ENCODE assay signal across 3 cellular contexts in genomic region chr3:12829886-12830784, GRCh38.
A peak's percentile ranks its signal among the peaks of the same experiment; 100 is the strongest.
TF ChIP-seq lines count a peak whose summit lies in the region.

No MANE protein-coding gene starts in this region.

TF ChIP-seq in A549, 52 proteins besides CTCF, POLR2A, EP300 and RAD21:
- TF ChIP-seq POLR2AphosphoS2 (conservative IDR thresholded peaks at IDR 0.05; ENCODE audit: low read length): peak; percentile 34; the same call in 1 of the 2 replicates
- no peak for TF ChIP-seq MAX (IDR thresholded peaks at IDR 0.05)
- 0 out of 2 replicates have a peak, but pooled peaks have one; percentile 20 for TF ChIP-seq TFCP2L1 (CRISPR knock-in tag; IDR thresholded peaks at IDR 0.05)
TF ChIP-seq in A549: peak in this region for 2.

TF ChIP-seq in GM12878, 131 proteins besides CTCF, POLR2A, EP300 and RAD21:
- no peak for TF ChIP-seq MYB (IDR thresholded peaks at IDR 0.05; ENCODE audit: borderline replicate concordance, low read depth, low read length)
- no peak for TF ChIP-seq SRF (IDR thresholded peaks at IDR 0.05; ENCODE audit: low read depth in 2 of 2, low read length in 2 of 2)
- TF ChIP-seq RB1 (IDR thresholded peaks at IDR 0.05; ENCODE audit: borderline replicate concordance): no peak
- no peak for TF ChIP-seq TARDBP (IDR thresholded peaks at IDR 0.05; ENCODE audit: borderline replicate concordance)
- TF ChIP-seq ZNF24 (IDR thresholded peaks at IDR 0.05): no peak
- no peak for TF ChIP-seq RUNX3 (IDR thresholded peaks at IDR 0.05; ENCODE audit: low read length)
- no peak for TF ChIP-seq SUPT20H (IDR thresholded peaks at IDR 0.05; ENCODE audit: borderline replicate concordance, control insufficient read depth, low read depth, low read length)
- TF ChIP-seq ZBED1 (IDR thresholded peaks at IDR 0.05; ENCODE audit: borderline replicate concordance): no peak
- TF ChIP-seq JUND (IDR thresholded peaks at IDR 0.05; ENCODE audit: low read depth, low read length): no peak
- no peak for TF ChIP-seq BACH1 (IDR thresholded peaks at IDR 0.05; ENCODE audit: borderline replicate concordance)
- TF ChIP-seq, protein P1, sequence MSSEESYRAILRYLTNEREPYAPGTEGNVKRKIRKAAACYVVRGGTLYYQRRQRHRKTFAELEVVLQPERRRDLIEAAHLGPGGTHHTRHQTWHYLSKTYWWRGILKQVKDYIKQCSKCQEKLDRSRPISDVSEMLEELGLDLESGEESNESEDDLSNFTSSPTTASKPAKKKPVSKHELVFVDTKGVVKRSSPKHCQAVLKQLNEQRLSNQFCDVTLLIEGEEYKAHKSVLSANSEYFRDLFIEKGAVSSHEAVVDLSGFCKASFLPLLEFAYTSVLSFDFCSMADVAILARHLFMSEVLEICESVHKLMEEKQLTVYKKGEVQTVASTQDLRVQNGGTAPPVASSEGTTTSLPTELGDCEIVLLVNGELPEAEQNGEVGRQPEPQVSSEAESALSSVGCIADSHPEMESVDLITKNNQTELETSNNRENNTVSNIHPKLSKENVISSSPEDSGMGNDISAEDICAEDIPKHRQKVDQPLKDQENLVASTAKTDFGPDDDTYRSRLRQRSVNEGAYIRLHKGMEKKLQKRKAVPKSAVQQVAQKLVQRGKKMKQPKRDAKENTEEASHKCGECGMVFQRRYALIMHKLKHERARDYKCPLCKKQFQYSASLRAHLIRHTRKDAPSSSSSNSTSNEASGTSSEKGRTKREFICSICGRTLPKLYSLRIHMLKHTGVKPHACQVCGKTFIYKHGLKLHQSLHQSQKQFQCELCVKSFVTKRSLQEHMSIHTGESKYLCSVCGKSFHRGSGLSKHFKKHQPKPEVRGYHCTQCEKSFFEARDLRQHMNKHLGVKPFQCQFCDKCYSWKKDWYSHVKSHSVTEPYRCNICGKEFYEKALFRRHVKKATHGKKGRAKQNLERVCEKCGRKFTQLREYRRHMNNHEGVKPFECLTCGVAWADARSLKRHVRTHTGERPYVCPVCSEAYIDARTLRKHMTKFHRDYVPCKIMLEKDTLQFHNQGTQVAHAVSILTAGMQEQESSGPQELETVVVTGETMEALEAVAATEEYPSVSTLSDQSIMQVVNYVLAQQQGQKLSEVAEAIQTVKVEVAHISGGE (CRISPR knock-in tag; IDR thresholded peaks at IDR 0.05): no peak
- TF ChIP-seq PAX8 (IDR thresholded peaks at IDR 0.05): no peak
- TF ChIP-seq KLF5 (IDR thresholded peaks at IDR 0.05; ENCODE audit: partially characterized antibody): no peak
- TF ChIP-seq, protein P2, sequence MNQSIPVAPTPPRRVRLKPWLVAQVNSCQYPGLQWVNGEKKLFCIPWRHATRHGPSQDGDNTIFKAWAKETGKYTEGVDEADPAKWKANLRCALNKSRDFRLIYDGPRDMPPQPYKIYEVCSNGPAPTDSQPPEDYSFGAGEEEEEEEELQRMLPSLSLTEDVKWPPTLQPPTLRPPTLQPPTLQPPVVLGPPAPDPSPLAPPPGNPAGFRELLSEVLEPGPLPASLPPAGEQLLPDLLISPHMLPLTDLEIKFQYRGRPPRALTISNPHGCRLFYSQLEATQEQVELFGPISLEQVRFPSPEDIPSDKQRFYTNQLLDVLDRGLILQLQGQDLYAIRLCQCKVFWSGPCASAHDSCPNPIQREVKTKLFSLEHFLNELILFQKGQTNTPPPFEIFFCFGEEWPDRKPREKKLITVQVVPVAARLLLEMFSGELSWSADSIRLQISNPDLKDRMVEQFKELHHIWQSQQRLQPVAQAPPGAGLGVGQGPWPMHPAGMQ (IDR thresholded peaks at IDR 0.05; ENCODE audit: borderline replicate concordance): no peak
- no peak for TF ChIP-seq NRF1 (conservative IDR thresholded peaks at IDR 0.05; ENCODE audit: low read depth, low read length)
- TF ChIP-seq KAT2A (conservative IDR thresholded peaks at IDR 0.05; ENCODE audit: control insufficient read depth, low read depth, low read length): no peak
- TF ChIP-seq CHD1 (IDR thresholded peaks at IDR 0.05; ENCODE audit: low read depth, low read length): no peak
- no peak for TF ChIP-seq NR2C1 (IDR thresholded peaks at IDR 0.05)
- no peak for TF ChIP-seq ZNF384 (IDR thresholded peaks at IDR 0.05; ENCODE audit: borderline replicate concordance, low read depth, low read length)
- TF ChIP-seq TCF3 (IDR thresholded peaks at IDR 0.05; ENCODE audit: borderline replicate concordance, insufficient read depth, low read depth, low read length): no peak

TF ChIP-seq in HepG2, 621 proteins besides CTCF, POLR2A, EP300 and RAD21:
- TF ChIP-seq KMT2A (CRISPR knock-in tag; IDR thresholded peaks at IDR 0.05): no peak
- peak; percentile 27 for TF ChIP-seq AGO2 (optimal IDR thresholded peaks at IDR 0.05; ENCODE audit: low read depth, low read length)
- TF ChIP-seq KMT2B (CRISPR knock-in tag; IDR thresholded peaks at IDR 0.05): no peak
- no peak for TF ChIP-seq HOXA7 (CRISPR knock-in tag; IDR thresholded peaks at IDR 0.05)
- TF ChIP-seq PAX8 (CRISPR knock-in tag; IDR thresholded peaks at IDR 0.05; ENCODE audit: borderline replicate concordance): no peak
- no peak for TF ChIP-seq ZNF30 (CRISPR knock-in tag; IDR thresholded peaks at IDR 0.05)
TF ChIP-seq in HepG2: peak in this region for 1.
